1 cellular context compared by ENCODE assay signal in genomic region chr6:133160531-133160930, GRCh38.
TF ChIP-seq lines count a peak whose summit lies in the region.

No MANE protein-coding gene starts in this region.

TF ChIP-seq in SK-N-SH treated with all-trans-retinoic acid at 6 μM for 48 hours, 23 proteins besides CTCF, POLR2A, EP300 and RAD21 (continued from another document):
- TF ChIP-seq, protein P1, sequence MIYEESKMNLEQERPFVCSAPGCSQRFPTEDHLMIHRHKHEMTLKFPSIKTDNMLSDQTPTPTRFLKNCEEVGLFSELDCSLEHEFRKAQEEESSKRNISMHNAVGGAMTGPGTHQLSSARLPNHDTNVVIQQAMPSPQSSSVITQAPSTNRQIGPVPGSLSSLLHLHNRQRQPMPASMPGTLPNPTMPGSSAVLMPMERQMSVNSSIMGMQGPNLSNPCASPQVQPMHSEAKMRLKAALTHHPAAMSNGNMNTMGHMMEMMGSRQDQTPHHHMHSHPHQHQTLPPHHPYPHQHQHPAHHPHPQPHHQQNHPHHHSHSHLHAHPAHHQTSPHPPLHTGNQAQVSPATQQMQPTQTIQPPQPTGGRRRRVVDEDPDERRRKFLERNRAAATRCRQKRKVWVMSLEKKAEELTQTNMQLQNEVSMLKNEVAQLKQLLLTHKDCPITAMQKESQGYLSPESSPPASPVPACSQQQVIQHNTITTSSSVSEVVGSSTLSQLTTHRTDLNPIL (CRISPR knock-in tag; IDR thresholded peaks at IDR 0.05; ENCODE audit: low read depth), result no peak
- TF ChIP-seq, protein P2, sequence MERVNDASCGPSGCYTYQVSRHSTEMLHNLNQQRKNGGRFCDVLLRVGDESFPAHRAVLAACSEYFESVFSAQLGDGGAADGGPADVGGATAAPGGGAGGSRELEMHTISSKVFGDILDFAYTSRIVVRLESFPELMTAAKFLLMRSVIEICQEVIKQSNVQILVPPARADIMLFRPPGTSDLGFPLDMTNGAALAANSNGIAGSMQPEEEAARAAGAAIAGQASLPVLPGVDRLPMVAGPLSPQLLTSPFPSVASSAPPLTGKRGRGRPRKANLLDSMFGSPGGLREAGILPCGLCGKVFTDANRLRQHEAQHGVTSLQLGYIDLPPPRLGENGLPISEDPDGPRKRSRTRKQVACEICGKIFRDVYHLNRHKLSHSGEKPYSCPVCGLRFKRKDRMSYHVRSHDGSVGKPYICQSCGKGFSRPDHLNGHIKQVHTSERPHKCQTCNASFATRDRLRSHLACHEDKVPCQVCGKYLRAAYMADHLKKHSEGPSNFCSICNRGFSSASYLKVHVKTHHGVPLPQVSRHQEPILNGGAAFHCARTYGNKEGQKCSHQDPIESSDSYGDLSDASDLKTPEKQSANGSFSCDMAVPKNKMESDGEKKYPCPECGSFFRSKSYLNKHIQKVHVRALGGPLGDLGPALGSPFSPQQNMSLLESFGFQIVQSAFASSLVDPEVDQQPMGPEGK (CRISPR knock-in tag; IDR thresholded peaks at IDR 0.05; ENCODE audit: borderline replicate concordance), result no peak
- TF ChIP-seq ESRRG (CRISPR knock-in tag; IDR thresholded peaks at IDR 0.05) (no peak), CSDC2 (CRISPR knock-in tag; IDR thresholded peaks at IDR 0.05) (no peak)
